In genomic region chr2:147006724-147007123, GRCh38 we compare ENCODE assay signal across 2 cellular contexts.
TF ChIP-seq lines count a peak whose summit lies in the region.

No MANE protein-coding gene starts in this region.

TF ChIP-seq in SK-N-SH treated with all-trans-retinoic acid at 6 μM for 48 hours, 23 proteins besides CTCF, POLR2A, EP300 and RAD21:
- TF ChIP-seq ZC3H10 (CRISPR knock-in tag; IDR thresholded peaks at IDR 0.05) (no peak), BACH2 (CRISPR knock-in tag; IDR thresholded peaks at IDR 0.05; ENCODE audit: borderline replicate concordance) (no peak), TCF4 (CRISPR knock-in tag; IDR thresholded peaks at IDR 0.05; ENCODE audit: borderline replicate concordance) (no peak), CSRNP3 (CRISPR knock-in tag; IDR thresholded peaks at IDR 0.05) (no peak), TOX (CRISPR knock-in tag; IDR thresholded peaks at IDR 0.05; ENCODE audit: borderline replicate concordance) (no peak), ZNF70 (CRISPR knock-in tag; IDR thresholded peaks at IDR 0.05) (no peak), ISL1 (CRISPR knock-in tag; IDR thresholded peaks at IDR 0.05) (no peak), PPARA (CRISPR knock-in tag; IDR thresholded peaks at IDR 0.05; ENCODE audit: borderline replicate concordance) (no peak)
- TF ChIP-seq, protein P1, sequence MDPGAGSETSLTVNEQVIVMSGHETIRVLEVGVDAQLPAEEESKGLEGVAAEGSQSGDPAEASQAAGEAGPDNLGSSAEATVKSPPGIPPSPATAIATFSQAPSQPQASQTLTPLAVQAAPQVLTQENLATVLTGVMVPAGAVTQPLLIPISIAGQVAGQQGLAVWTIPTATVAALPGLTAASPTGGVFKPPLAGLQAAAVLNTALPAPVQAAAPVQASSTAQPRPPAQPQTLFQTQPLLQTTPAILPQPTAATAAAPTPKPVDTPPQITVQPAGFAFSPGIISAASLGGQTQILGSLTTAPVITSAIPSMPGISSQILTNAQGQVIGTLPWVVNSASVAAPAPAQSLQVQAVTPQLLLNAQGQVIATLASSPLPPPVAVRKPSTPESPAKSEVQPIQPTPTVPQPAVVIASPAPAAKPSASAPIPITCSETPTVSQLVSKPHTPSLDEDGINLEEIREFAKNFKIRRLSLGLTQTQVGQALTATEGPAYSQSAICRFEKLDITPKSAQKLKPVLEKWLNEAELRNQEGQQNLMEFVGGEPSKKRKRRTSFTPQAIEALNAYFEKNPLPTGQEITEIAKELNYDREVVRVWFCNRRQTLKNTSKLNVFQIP (CRISPR knock-in tag; IDR thresholded peaks at IDR 0.05; ENCODE audit: borderline replicate concordance, low read depth): no peak

TF ChIP-seq in SK-N-SH, 30 proteins besides CTCF, POLR2A, EP300 and RAD21:
- TF ChIP-seq, protein P2, sequence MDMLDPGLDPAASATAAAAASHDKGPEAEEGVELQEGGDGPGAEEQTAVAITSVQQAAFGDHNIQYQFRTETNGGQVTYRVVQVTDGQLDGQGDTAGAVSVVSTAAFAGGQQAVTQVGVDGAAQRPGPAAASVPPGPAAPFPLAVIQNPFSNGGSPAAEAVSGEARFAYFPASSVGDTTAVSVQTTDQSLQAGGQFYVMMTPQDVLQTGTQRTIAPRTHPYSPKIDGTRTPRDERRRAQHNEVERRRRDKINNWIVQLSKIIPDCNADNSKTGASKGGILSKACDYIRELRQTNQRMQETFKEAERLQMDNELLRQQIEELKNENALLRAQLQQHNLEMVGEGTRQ (IDR thresholded peaks at IDR 0.05; ENCODE audit: borderline replicate concordance, low read depth, low read length): no peak
- no peak for TF ChIP-seq GATA2 (CRISPR knock-in tag; IDR thresholded peaks at IDR 0.05)
- no peak for TF ChIP-seq NRF1 (IDR thresholded peaks at IDR 0.05; ENCODE audit: low read depth, low read length)
- TF ChIP-seq MEF2A (IDR thresholded peaks at IDR 0.05; ENCODE audit: borderline replicate concordance, low read depth): no peak
- TF ChIP-seq, protein P3, sequence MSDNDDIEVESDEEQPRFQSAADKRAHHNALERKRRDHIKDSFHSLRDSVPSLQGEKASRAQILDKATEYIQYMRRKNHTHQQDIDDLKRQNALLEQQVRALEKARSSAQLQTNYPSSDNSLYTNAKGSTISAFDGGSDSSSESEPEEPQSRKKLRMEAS (IDR thresholded peaks at IDR 0.05; ENCODE audit: low read depth): no peak
- no peak for TF ChIP-seq MXI1 (IDR thresholded peaks at IDR 0.05; ENCODE audit: low read depth, low read length)
- no peak for TF ChIP-seq SIN3A (IDR thresholded peaks at IDR 0.05; ENCODE audit: borderline replicate concordance, low read depth, low read length)
- TF ChIP-seq, protein P4, sequence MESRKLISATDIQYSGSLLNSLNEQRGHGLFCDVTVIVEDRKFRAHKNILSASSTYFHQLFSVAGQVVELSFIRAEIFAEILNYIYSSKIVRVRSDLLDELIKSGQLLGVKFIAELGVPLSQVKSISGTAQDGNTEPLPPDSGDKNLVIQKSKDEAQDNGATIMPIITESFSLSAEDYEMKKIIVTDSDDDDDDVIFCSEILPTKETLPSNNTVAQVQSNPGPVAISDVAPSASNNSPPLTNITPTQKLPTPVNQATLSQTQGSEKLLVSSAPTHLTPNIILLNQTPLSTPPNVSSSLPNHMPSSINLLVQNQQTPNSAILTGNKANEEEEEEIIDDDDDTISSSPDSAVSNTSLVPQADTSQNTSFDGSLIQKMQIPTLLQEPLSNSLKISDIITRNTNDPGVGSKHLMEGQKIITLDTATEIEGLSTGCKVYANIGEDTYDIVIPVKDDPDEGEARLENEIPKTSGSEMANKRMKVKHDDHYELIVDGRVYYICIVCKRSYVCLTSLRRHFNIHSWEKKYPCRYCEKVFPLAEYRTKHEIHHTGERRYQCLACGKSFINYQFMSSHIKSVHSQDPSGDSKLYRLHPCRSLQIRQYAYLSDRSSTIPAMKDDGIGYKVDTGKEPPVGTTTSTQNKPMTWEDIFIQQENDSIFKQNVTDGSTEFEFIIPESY (IDR thresholded peaks at IDR 0.05; ENCODE audit: borderline replicate concordance, low read depth): no peak
- TF ChIP-seq EZH2phosphoT487 (IDR thresholded peaks at IDR 0.05; ENCODE audit: borderline replicate concordance, low read depth): no peak
- TF ChIP-seq YY1 (IDR thresholded peaks at IDR 0.05; ENCODE audit: low read depth): no peak
- no peak for TF ChIP-seq GABPA (IDR thresholded peaks at IDR 0.05; ENCODE audit: low read depth)
- no peak for TF ChIP-seq TCF12 (IDR thresholded peaks at IDR 0.05)
- TF ChIP-seq REST (IDR thresholded peaks at IDR 0.05; ENCODE audit: low read depth, low read length): no peak
- TF ChIP-seq FOXM1 (IDR thresholded peaks at IDR 0.05; ENCODE audit: low read depth): no peak
- TF ChIP-seq USF1 (IDR thresholded peaks at IDR 0.05; ENCODE audit: borderline replicate concordance, low read depth): no peak
- TF ChIP-seq TEAD4 (IDR thresholded peaks at IDR 0.05; ENCODE audit: borderline replicate concordance, insufficient read depth): no peak
- no peak for TF ChIP-seq NFIC (IDR thresholded peaks at IDR 0.05; ENCODE audit: borderline replicate concordance)
- TF ChIP-seq CHD2 (IDR thresholded peaks at IDR 0.05; ENCODE audit: low read length, partially characterized antibody): no peak
- no peak for TF ChIP-seq SMC3 (IDR thresholded peaks at IDR 0.05; ENCODE audit: low read depth, low read length)
